In genomic region chr19:19900574-19901444, GRCh38 we compare ENCODE assay signal across 8 cellular contexts. TPM values are rescaled to one million over a fixed set of nuclear protein-coding genes. Genes with fewer than 3 reads are reported as not detected.
DNase-seq lines count a peak whose midpoint lies in the region; ATAC-seq and TF ChIP-seq lines count a peak whose summit lies in the region.

Gene ZNF93, plus strand, starts transcription at chr19:19900946. Its CDS starts 143 bp downstream, at chr19:19901089.

- peak within 1 kb of the TSS; percentile 87 for H3K9ac ChIP-seq in ES-I3 (ENCODE audit: low read depth, low read length)

- H3K27ac ChIP-seq in left ventricle myocardium inferior (replicated peaks) (peak within 1 kb of the TSS; percentile 75), upper lobe of left lung (peak within 1 kb of the TSS; percentile 70 to 91 (median 79))

- no peaks in the 10 kb centered on the region for H3K27me3 ChIP-seq in left ventricle myocardium inferior (ENCODE audit: low read depth)
- H3K27me3 ChIP-seq in upper lobe of left lung: no peaks in the 10 kb centered on the region

- WGBS in upper lobe of left lung, 2 donors: 0% methylated on average over 7 to 38 of the region's 38 CpGs

- no peaks in the 10 kb centered on the region for H3K9me3 ChIP-seq in ES-I3 (ENCODE audit: control insufficient read depth, insufficient read depth, low read length)
- H3K9me3 ChIP-seq in T-helper 17 cell (ENCODE audit: control insufficient read depth, low read length, poor library complexity, severe bottlenecking): peaks cover 3% of the 10 kb centered on the region
- H3K9me3 ChIP-seq in left ventricle myocardium inferior (replicated peaks): peaks cover 19% of the 10 kb centered on the region
- peaks cover 4 to 25% (median 17%) of the 10 kb centered on the region in 4 donors for H3K9me3 ChIP-seq in upper lobe of left lung

- H3K4me1 ChIP-seq in ES-I3 (ENCODE audit: insufficient read depth, low read length) (no peaks in the 10 kb centered on the region), left ventricle myocardium inferior (peaks cover 20% of the 10 kb centered on the region), upper lobe of left lung (peaks cover 0 to 16% (median 6%) of the 10 kb centered on the region in 4 donors)

- H3K4me3 Mint-ChIP-seq in T-helper 17 cell: peak within 1 kb of the TSS; percentile 97

- peak within 1 kb of the TSS; percentile 80 for H3K4me3 ChIP-seq in left ventricle myocardium inferior
- peak within 1 kb of the TSS; percentile 24 to 85 (median 77) for H3K4me3 ChIP-seq in upper lobe of left lung

- peaks cover 15% of the 10 kb centered on the region for H3K4me1 Mint-ChIP-seq in T-helper 17 cell

- TF ChIP-seq CTCF in left ventricle myocardium inferior (IDR thresholded peaks at IDR 0.05; ENCODE audit: borderline replicate concordance): no peak
- no peak for TF ChIP-seq CTCF in upper lobe of left lung (IDR thresholded peaks at IDR 0.05)

- H3K36me3 ChIP-seq in ES-I3 (ENCODE audit: insufficient read depth, low read length): no peaks in the 10 kb centered on the region; the same call in 1 of the 2 replicates
- H3K36me3 ChIP-seq in left ventricle myocardium inferior: no peaks in the 10 kb centered on the region
- H3K36me3 ChIP-seq in upper lobe of left lung: no peaks in the 10 kb centered on the region

- DNase-seq in HCEC 1CT (peak; percentile 87), NCI-H1092 treated with DMSO at 0.1 percent for 48 hours (lab: John Stamatoyannopoulos, UW) (peak; percentile 91), T-helper 17 cell (peak; percentile 68 to 83 (median 77)), anterior cingulate cortex (lab: John Stamatoyannopoulos, UW) (peak; percentile 31 to 95 (median 86)), left ventricle myocardium inferior (peak; percentile 94), posterior vena cava (ENCODE audit: low spot score) (peak; percentile 97), upper lobe of left lung (peak; percentile 85 to 97)

- peak; percentile 99 for ATAC-seq in T-helper 17 cell
- ATAC-seq in upper lobe of left lung (ENCODE audit: low FRiP score in 2 of 2): peak; percentile 98

- H3K27me3 Mint-ChIP-seq in T-helper 17 cell: no peaks in the 10 kb centered on the region

- peaks cover 3% of the 10 kb centered on the region for H3K36me3 Mint-ChIP-seq in T-helper 17 cell (ENCODE audit: low read depth)

- no peak for TF ChIP-seq EP300 in upper lobe of left lung (IDR thresholded peaks at IDR 0.05)

- intact Hi-C loops in left ventricle myocardium inferior (cut with micrococcal nuclease) (no loop called here), posterior vena cava (cut with DNase I) (no loop called here)

- H3K27ac Mint-ChIP-seq in T-helper 17 cell: peak within 1 kb of the TSS; percentile 93

- peak in 3 of 4 donors; percentile 19 to 59 (median 57) for TF ChIP-seq POLR2A in upper lobe of left lung (IDR thresholded peaks at IDR 0.05)

RNA-seq across cellular contexts. Expression of gene ZNF93, which starts in this region (rescaled TPM):
- total RNA-seq in T-helper 17 cell: 1 to 10 TPM; 3.9 to 4.4 TPM
- 1.3 TPM for total RNA-seq in left ventricle myocardium inferior
- 1 to 10 TPM; 4.2 to 4.5 TPM for total RNA-seq in posterior vena cava
- 1 to 10 TPM; 2.9 to 7.3 (median 3.9) TPM for total RNA-seq in upper lobe of left lung

Comparison
In these comparisons a context has a peak if more than half of its experiments do, and no peak if none do; other contexts are left out.
1. Peak in every context shown above with its lines: DNase-seq, ATAC-seq, H3K4me3 ChIP-seq and H3K27ac ChIP-seq.